23 cellular contexts compared by ENCODE assay signal in genomic region chr17:79108870-79109269, GRCh38.
"Had no signal": no experiment of that assay in that cellular context is flagged by ENCODE, and none has a peak within 500 bp of the region (broad histone marks: within the 10 kb centered on the region; RNA-seq: fewer than 3 reads in every experiment).

No MANE protein-coding gene starts in this region.

- H3K4me3 ChIP-seq: coronary artery, dorsolateral prefrontal cortex, esophagus muscularis mucosa, gastroesophageal sphincter, heart right ventricle, left lung, lower lobe of right lung had no signal

- H3K9me3 ChIP-seq: esophagus muscularis mucosa, gastroesophageal sphincter, heart right ventricle, left lung, lower lobe of right lung had no signal

- FAIRE-seq: colon, endothelial cell of umbilical vein, frontal cortex, islet of Langerhans, keratinocyte had no signal

- H3K36me3 ChIP-seq: esophagus muscularis mucosa, gastroesophageal sphincter, heart right ventricle, left lung, lower lobe of right lung had no signal

- ATAC-seq: gastroesophageal sphincter, heart right ventricle, left cardiac atrium, left lung, left ventricle myocardium superior, lower lobe of right lung had no signal

- H3K4me1 ChIP-seq: esophagus muscularis mucosa, foreskin keratinocyte, gastroesophageal sphincter, left lung, lower lobe of right lung had no signal

- DNase-seq: dermis blood vessel endothelial cell; effector CD4-positive, alpha-beta T cell; effector memory CD4-positive, alpha-beta T cell; foreskin keratinocyte; glutamatergic neuron; head of caudate nucleus; heart right ventricle; hippocampal formation; left cardiac atrium; left lung; left ventricle myocardium superior; lower lobe of right lung; mesenchymal stem cell; midbrain had no signal

- H3K27ac ChIP-seq: coronary artery, esophagus muscularis mucosa, foreskin keratinocyte, gastroesophageal sphincter, heart right ventricle, left lung, lower lobe of right lung had no signal
